29 cellular contexts compared by ENCODE assay signal in the genomic region with DNA sequence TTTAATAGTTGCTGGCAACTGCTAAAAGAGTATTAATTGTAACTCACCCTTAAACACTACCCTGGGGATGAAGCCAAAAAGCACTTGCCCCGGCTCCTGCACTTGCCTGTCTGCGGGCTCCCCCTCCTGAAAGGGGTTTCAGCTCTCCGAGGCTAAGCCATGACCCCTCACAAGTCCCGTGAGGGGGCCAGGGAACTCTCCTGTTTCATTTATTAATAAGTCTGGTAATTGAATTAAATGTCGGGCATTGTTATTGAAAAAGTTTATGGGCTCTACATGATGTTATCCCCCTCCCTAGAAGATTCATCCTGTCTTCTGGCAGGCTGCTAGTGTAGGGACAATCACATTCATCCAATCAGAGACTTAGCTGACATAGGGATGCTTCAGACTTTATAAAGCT. TPM values are rescaled to one million over a fixed set of nuclear protein-coding genes. Genes with fewer than 3 reads are reported as not detected.
"Had no signal": no experiment of that assay in that cellular context is flagged by ENCODE, and none has a peak within 500 bp of the region (broad histone marks: within the 10 kb centered on the region; RNA-seq: fewer than 3 reads in every experiment).

No MANE protein-coding gene starts in this region.

- ATAC-seq: stimulated activated effector memory CD8-positive, alpha-beta T cell treated with anti-CD3 and anti-CD28 coated beads, Interleukin-12 subunit alpha, Interleukin-12 subunit beta, amount 100 ng/mL, for 72 hours; stimulated activated memory B cell treated with anti-CD40 and anti-IgM and Interleukin-4, amounts not matched to agents 10 μg/mL and 1 μg/mL and 100 μg/mL, for 72 hours; stimulated activated naive B cell treated with anti-CD40 and anti-IgM and Interleukin-4, amounts not matched to agents 10 μg/mL and 1 μg/mL and 100 μg/mL, for 72 hours; stimulated activated naive CD8-positive, alpha-beta T cell treated with anti-CD3 and anti-CD28 coated beads, Interleukin-15, amount 100 ng/mL, for 72 hours; stimulated activated naive CD8-positive, alpha-beta T cell treated with anti-CD3 and anti-CD28 coated beads, Interleukin-15, Interleukin-2, amounts not matched to agents 100 U/mL and 50 U/mL, for 24 hours; upper lobe of right lung had no signal

- H3K27ac ChIP-seq: stomach, suprapubic skin, testis, thoracic aorta, thyroid gland, tibial artery, tibial nerve, transverse colon, upper lobe of left lung, upper lobe of right lung, uterus, vagina had no signal

- H3K27me3 ChIP-seq: suprapubic skin, testis, thyroid gland, tibial artery, transverse colon, upper lobe of left lung, upper lobe of right lung, uterus, vagina had no signal

- H3K4me3 ChIP-seq: stomach, suprapubic skin, testis, thoracic aorta, thyroid gland, tibial artery, tibial nerve, transverse colon, upper lobe of left lung, upper lobe of right lung, uterus, vagina had no signal

- H3K9me3 ChIP-seq: suprapubic skin, testis, thoracic aorta, thyroid gland, transverse colon, upper lobe of right lung, uterus, vagina had no signal

- H3K36me3 ChIP-seq: stomach, suprapubic skin, thoracic aorta, thyroid gland, tibial artery, tibial nerve, transverse colon, upper lobe of left lung, upper lobe of right lung, uterus, vagina had no signal

- DNase-seq: stimulated activated CD4-positive, alpha-beta T cell treated with anti-CD3 and anti-CD28 coated beads, Interleukin-2, amount 100 ng/mL, for 48 hours; stimulated activated CD4-positive, alpha-beta T cell treated with anti-CD3 and anti-CD28 coated beads, Interleukin-4, amount 100 ng/mL, for 1 hour; stimulated activated CD4-positive, alpha-beta T cell treated with anti-CD3 and anti-CD28 coated beads, Interleukin-4, amount 100 ng/mL, for 24 hours; stimulated activated CD4-positive, alpha-beta T cell treated with anti-CD3 and anti-CD28 coated beads, Interleukin-4, amount 100 ng/mL, for 4 hours; stimulated activated CD8-positive, alpha-beta memory T cell treated with anti-CD3 and anti-CD28 coated beads, Interleukin-4, amount 100 ng/mL, for 48 hours; stimulated activated naive B cell treated with anti-CD40 and anti-IgM and Interleukin-4, amounts not matched to agents 10 μg/mL and 1 μg/mL and 100 μg/mL, for 72 hours; stimulated activated naive CD4-positive, alpha-beta T cell; stimulated activated naive CD4-positive, alpha-beta T cell treated with Interleukin-2 at 50 U/mL for 16 hours; stimulated activated naive CD8-positive, alpha-beta T cell treated with anti-CD3 and anti-CD28 coated beads, Interleukin-15, amount 100 ng/mL, for 72 hours; stimulated activated naive CD8-positive, alpha-beta T cell treated with anti-CD3 and anti-CD28 coated beads, Interleukin-15, Interleukin-2, amounts not matched to agents 100 U/mL and 50 U/mL, for 24 hours; stomach; substantia nigra; testis; thyroid gland; tibial artery; transverse colon; trophoblast cell; upper lobe of left lung; upper lobe of right lung; uterus had no signal

- H3K4me1 ChIP-seq: stomach, suprapubic skin, testis, thyroid gland, tibial artery, tibial nerve, transverse colon, upper lobe of left lung, upper lobe of right lung, uterus, vagina had no signal

RNA-seq across cellular contexts. Expression of a gene that starts 56.2 kb away (rescaled TPM):
- total RNA-seq: stomach, subcutaneous adipose tissue, suprapubic skin, thoracic aorta, thyroid gland, tibial nerve, transverse colon, upper lobe of left lung, upper lobe of right lung, ureter, urinary bladder, uterus, vagina had no signal
- polyA plus RNA-seq: stomach, urinary bladder had no signal
